1 cellular context compared by ENCODE assay signal in the genomic region with DNA sequence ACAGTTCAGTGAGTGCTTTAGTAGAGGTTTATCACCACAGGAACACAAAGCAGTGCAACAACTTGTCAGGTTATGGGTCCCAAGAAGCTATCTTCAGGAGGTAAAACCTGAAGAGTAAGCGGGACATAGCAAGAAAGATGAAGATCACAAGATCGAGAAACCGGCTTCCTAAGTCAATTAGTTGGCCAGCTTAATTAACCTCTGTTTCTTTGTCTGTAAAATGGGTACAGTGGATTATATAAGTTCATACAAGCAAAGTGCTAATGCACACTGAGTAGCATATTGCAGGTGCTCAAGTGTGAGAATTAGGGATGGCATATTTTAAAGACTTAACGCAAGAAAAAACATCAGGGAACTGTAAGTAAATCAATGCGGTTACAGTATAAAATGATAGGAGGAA.
TF ChIP-seq lines count a peak whose summit lies in the region.

No MANE protein-coding gene starts in this region.

TF ChIP-seq in K562, 482 proteins besides CTCF, POLR2A, EP300 and RAD21 (continued from another document):
- TF ChIP-seq, protein P1, sequence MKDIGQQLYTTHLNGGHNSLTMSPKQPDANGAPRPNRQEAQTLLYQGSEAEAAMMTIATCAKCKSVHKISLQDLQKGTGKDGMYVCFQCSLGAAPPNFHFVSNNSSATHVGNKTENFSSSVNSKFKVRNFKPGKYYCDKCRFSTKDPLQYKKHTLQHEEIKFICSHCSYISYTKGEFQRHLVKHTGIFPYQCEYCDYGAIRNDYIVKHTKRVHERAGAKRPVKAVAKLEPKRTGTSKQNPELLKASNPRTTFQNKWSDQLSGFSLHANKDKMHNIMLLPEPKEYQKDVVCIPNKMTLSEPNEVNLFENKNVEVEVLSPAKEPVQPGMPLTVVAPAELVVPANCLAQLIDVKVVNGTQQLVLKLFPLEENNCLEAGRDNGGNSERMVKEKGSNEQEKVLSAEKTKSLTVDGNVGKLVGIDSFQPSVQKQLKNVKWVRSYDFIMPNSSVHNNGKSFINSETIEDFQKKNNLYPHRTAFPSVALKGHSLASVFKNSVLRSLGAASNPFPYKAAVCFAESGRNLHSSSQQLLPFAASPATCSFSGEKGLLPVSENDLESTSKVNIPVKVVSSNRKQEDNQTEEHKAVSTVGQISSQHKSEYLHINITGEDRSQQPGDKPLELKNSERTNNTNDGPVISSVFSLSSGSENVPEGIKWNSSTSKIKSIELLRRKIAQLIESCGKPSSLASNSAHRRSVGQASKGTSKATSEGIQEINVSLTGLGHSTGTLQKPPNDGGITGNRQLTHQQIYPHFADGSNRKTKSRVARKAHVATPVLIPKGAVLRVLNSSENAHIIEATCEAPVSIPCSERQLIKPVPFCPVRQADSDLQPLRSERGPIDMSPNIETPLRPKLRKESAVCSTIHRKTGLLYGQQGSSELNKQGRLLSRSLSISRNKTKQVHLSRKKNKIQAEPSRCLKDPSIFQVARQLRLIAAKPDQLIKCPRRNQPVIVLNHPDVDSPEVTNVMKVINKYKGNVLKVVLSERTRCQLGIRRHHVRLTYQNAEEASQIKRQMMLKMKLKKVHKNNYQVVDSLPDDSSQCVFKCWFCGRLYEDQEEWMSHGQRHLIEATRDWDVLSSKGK (CRISPR knock-in tag; IDR thresholded peaks at IDR 0.05), result no peak
- TF ChIP-seq BCOR (IDR thresholded peaks at IDR 0.05), result peak; percentile 84
- TF ChIP-seq KDM1A (IDR thresholded peaks at IDR 0.05), result peak in 1 of 2 experiments; percentile 48; a peak in 1 of 4 replicates
